Comparison of ENCODE assay signal across 13 cellular contexts in genomic region chr6:47278545-47278944, GRCh38. TPM values are rescaled to one million over a fixed set of nuclear protein-coding genes. Genes with fewer than 3 reads are reported as not detected.
DNase-seq lines count a peak whose midpoint lies in the region; ATAC-seq and TF ChIP-seq lines count a peak whose summit lies in the region.
"Had no signal": no experiment of that assay in that cellular context is flagged by ENCODE, and none has a peak within 500 bp of the region (broad histone marks: within the 10 kb centered on the region; RNA-seq: fewer than 3 reads in every experiment).

No MANE protein-coding gene starts in this region.

- H3K9ac ChIP-seq in neural progenitor cell, result no peak overlapping the region

- H3K9me3 ChIP-seq in neural progenitor cell (ENCODE audit: low read depth) (no peaks in the 10 kb centered on the region), heart right ventricle (peaks cover 0 to 6% (median 0%) of the 10 kb centered on the region in 11 donors)

- peak overlapping the region; percentile 2 for H3K4me2 ChIP-seq in neural progenitor cell

- H4K20me1 ChIP-seq in neural progenitor cell (ENCODE audit: low read depth), result no peaks in the 10 kb centered on the region

- 90 to 91% methylated on average over 3 of the region's 3 CpGs for WGBS in heart right ventricle, 2 donors

- H3K27me3 Mint-ChIP-seq in neural progenitor cell (ENCODE audit: insufficient read depth, low read depth), result no peaks in the 10 kb centered on the region

- H3K4me3 ChIP-seq in neural progenitor cell (no peak overlapping the region), heart right ventricle (no peak overlapping the region)
- H3K4me3 ChIP-seq: upper lobe of left lung had no signal

- TF ChIP-seq CTCF in neural progenitor cell (IDR thresholded peaks at IDR 0.05), result no peak
- TF ChIP-seq CTCF in heart right ventricle (IDR thresholded peaks at IDR 0.05), result no peak

- peak; percentile 88 for DNase-seq in amniotic epithelial cell (ENCODE audit: low read depth)
- no peak for DNase-seq in neural progenitor cell (ENCODE audit: low spot score)
- DNase-seq in heart right ventricle, result no peak
- no peak for DNase-seq in activated effector memory CD4-positive, alpha-beta T cell treated with anti-CD3 and anti-CD28 coated beads, Interleukin-2, amount 50 U/mL, for 16 hours
- DNase-seq: amygdala; DMS53; effector CD4-positive, alpha-beta T cell; NCI-H1092; upper lobe of left lung had no signal

- H3K9me3 Mint-ChIP-seq in neural progenitor cell, result peaks cover 7% of the 10 kb centered on the region

- peaks cover 5% of the 10 kb centered on the region for H3K4me1 Mint-ChIP-seq in neural progenitor cell

- H3K36me3 ChIP-seq in neural progenitor cell (no peaks in the 10 kb centered on the region), heart right ventricle (peaks cover 0 to 13% (median 0%) of the 10 kb centered on the region in 9 donors)

- peaks cover 47% of the 10 kb centered on the region for H3K79me2 ChIP-seq in neural progenitor cell (ENCODE audit: low read depth)

- peaks cover 24% of the 10 kb centered on the region for H3K36me3 Mint-ChIP-seq in neural progenitor cell

- H3K27ac ChIP-seq in neural progenitor cell, result no peak overlapping the region
- no peak overlapping the region for H3K27ac ChIP-seq in heart right ventricle
- H3K27ac ChIP-seq: upper lobe of left lung had no signal

- H3K27me3 ChIP-seq in neural progenitor cell (no peaks in the 10 kb centered on the region), heart right ventricle (no peaks in the 10 kb centered on the region)
- H3K27me3 ChIP-seq: upper lobe of left lung had no signal

- ATAC-seq in GM18517 (IDR thresholded peaks at IDR 0.05; ENCODE audit: unreplicated experiment) (peak; percentile 53), HG02588 (IDR thresholded peaks at IDR 0.05; ENCODE audit: unreplicated experiment) (no peak), heart right ventricle (no peak)
- ATAC-seq: HCT116 had no signal

- no peak for TF ChIP-seq RAD21 in Ishikawa (IDR thresholded peaks at IDR 0.05; ENCODE audit: low read depth)

- no peak overlapping the region for H3K4me3 Mint-ChIP-seq in neural progenitor cell

- peaks cover 19% of the 10 kb centered on the region for H3F3A ChIP-seq in neural progenitor cell (ENCODE audit: low read depth)

- TF ChIP-seq EP300 in Ishikawa (IDR thresholded peaks at IDR 0.05; ENCODE audit: borderline replicate concordance), result no peak

- peaks cover 27% of the 10 kb centered on the region for H3K4me1 ChIP-seq in neural progenitor cell
- H3K4me1 ChIP-seq in heart right ventricle, result peaks cover 0 to 7% (median 0%) of the 10 kb centered on the region in 9 donors
- H3K4me1 ChIP-seq: upper lobe of left lung had no signal

- no peak overlapping the region for H3K27ac Mint-ChIP-seq in neural progenitor cell

- intact Hi-C loops in heart right ventricle (cut with DNase I), result no loop called here

- no peak overlapping the region for H2AFZ ChIP-seq in neural progenitor cell (replicated peaks)

TF ChIP-seq in Ishikawa, 13 proteins besides CTCF, POLR2A, EP300 and RAD21:
- TF ChIP-seq FOXM1 (IDR thresholded peaks at IDR 0.05; ENCODE audit: borderline replicate concordance, low read depth) (no peak), CEBPB (IDR thresholded peaks at IDR 0.05) (peak; percentile 55; the same call in 1 of the 2 replicates)

RNA-seq across cellular contexts. Expression of gene TNFRSF21, which starts 31.2 kb away (rescaled TPM):
- total RNA-seq in neural progenitor cell (ENCODE audit: low replicate concordance) (16.9 and 23.2 TPM in 2 replicates), heart right ventricle (10 to 100 TPM in 1 of 10 donors, 1 to 10 TPM in 9; 3.8 to 12.8 (median 6.0) TPM)
- 1 to 10 TPM; 5.3 to 6.4 TPM for polyA plus RNA-seq in heart right ventricle
